Comparison of ENCODE assay signal across 1 cellular context in genomic region chr5:95822038-95822407, GRCh38.
TF ChIP-seq lines count a peak whose summit lies in the region.

No MANE protein-coding gene starts in this region.

TF ChIP-seq in H1, 55 proteins besides CTCF, POLR2A, EP300 and RAD21 (continued from another document):
- no peak for TF ChIP-seq MAX (IDR thresholded peaks at IDR 0.05)
- no peak for TF ChIP-seq SP1 (IDR thresholded peaks at IDR 0.05; ENCODE audit: low read depth, low read length)
- TF ChIP-seq POLR2AphosphoS5 (IDR thresholded peaks at IDR 0.05; ENCODE audit: low read depth, low read length): no peak
